21 cellular contexts compared by ENCODE assay signal in genomic region chr16:48271728-48272127, GRCh38. TPM values are rescaled to one million over a fixed set of nuclear protein-coding genes. Genes with fewer than 3 reads are reported as not detected.
DNase-seq lines count a peak whose midpoint lies in the region; ATAC-seq and TF ChIP-seq lines count a peak whose summit lies in the region.
"Had no signal": no experiment of that assay in that cellular context is flagged by ENCODE, and none has a peak within 500 bp of the region (broad histone marks: within the 10 kb centered on the region; RNA-seq: fewer than 3 reads in every experiment).

No MANE protein-coding gene starts in this region.

- H3K4me3 ChIP-seq in coronary artery (no peak overlapping the region), right atrium auricular region (no peak overlapping the region), thyroid gland (replicated peaks in 1 of 3) (no peak overlapping the region)
- H3K4me3 ChIP-seq: breast epithelium, K562, skin epidermis had no signal

- intact Hi-C loops in thyroid gland (cut with DNase I): no loop called here

- ATAC-seq in HG02798 (IDR thresholded peaks at IDR 0.05; ENCODE audit: poor library complexity, unreplicated experiment): no peak
- ATAC-seq: K562, PC-3 had no signal

- H3K27me3 ChIP-seq in right atrium auricular region: no peaks in the 10 kb centered on the region
- no peaks in the 10 kb centered on the region for H3K27me3 ChIP-seq in thyroid gland
- H3K27me3 ChIP-seq: breast epithelium had no signal

- H3K36me3 ChIP-seq in right atrium auricular region (peaks cover 9% of the 10 kb centered on the region), thyroid gland (peaks cover 0 to 5% of the 10 kb centered on the region in 2 donors)
- H3K36me3 ChIP-seq: breast epithelium had no signal

- H3K27ac ChIP-seq in coronary artery (peak overlapping the region; percentile 73 to 85), right atrium auricular region (peak overlapping the region; percentile 66), thyroid gland (peak overlapping the region in 2 of 3 donors; percentile 29 to 88)

- WGBS in thyroid gland, 2 donors: 81 to 84% methylated on average over 5 of the region's 5 CpGs

- H3K4me1 ChIP-seq in right atrium auricular region (peaks cover 0 to 17% of the 10 kb centered on the region in 2 donors), thyroid gland (peaks cover 7 to 31% of the 10 kb centered on the region in 2 donors)

- DNase-seq in coronary artery (ENCODE audit: low spot score): no peak
- DNase-seq in right atrium auricular region (ENCODE audit: low spot score): no peak
- no peak for DNase-seq in thyroid gland
- no peak for DNase-seq in SIG-M5 (lab: John Stamatoyannopoulos, UW)
- DNase-seq in NCI-H446 (lab: John Stamatoyannopoulos, UW): no peak
- DNase-seq: activated CD4-positive, alpha-beta T cell treated with anti-CD3 and anti-CD28 coated beads, Interleukin-2, amount 50 U/mL, for 1 hour; activated naive CD4-positive, alpha-beta T cell treated with anti-CD3 and anti-CD28 coated beads, Interleukin-2, amount 50 U/mL, for 16 hours; activated T-cell treated with anti-CD3 and anti-CD28 coated beads for 4 hours; C1 segment of cervical spinal cord; effector CD8-positive, alpha-beta T cell; foreskin fibroblast; NCI-H1048; NCI-H2081; NCI-H526 treated with DMSO at 0.1 percent for 48 hours; PC-3; stimulated activated CD4-positive, alpha-beta T cell treated with anti-CD3 and anti-CD28 coated beads, Interleukin-4, amount 100 ng/mL, for 1 hour had no signal

- no peaks in the 10 kb centered on the region for H3K9me3 ChIP-seq in right atrium auricular region
- no peaks in the 10 kb centered on the region for H3K9me3 ChIP-seq in thyroid gland
- H3K9me3 ChIP-seq: breast epithelium had no signal

- 0 out of 2 replicates have a peak, but pooled peaks have one; percentile 13 for TF ChIP-seq CTCF in LNCAP (IDR thresholded peaks at IDR 0.05)
- no peak for TF ChIP-seq CTCF in coronary artery (IDR thresholded peaks at IDR 0.05)
- peak in 1 of 2 donors; percentile 22 for TF ChIP-seq CTCF in right atrium auricular region (IDR thresholded peaks at IDR 0.05)
- TF ChIP-seq CTCF in thyroid gland (IDR thresholded peaks at IDR 0.05): no peak

- no peak for TF ChIP-seq POLR2A in thyroid gland (IDR thresholded peaks at IDR 0.05)

RNA-seq across cellular contexts. Expression of gene ABCC11, which starts 24.4 kb away (rescaled TPM):
- total RNA-seq in right atrium auricular region (not detected), thyroid gland (under 1 TPM in 1 of 4 donors, not detected in 3; 0.27 TPM)

RNA-seq across cellular contexts. Expression of gene LONP2, which starts 27.6 kb away (rescaled TPM):
- total RNA-seq in right atrium auricular region: 10 to 100 TPM; 37.2 to 48.9 TPM
- 100 to 1,000 TPM; 108 to 124 (median 116) TPM for total RNA-seq in thyroid gland
